9 cellular contexts compared by ENCODE assay signal in genomic region chr6:139846538-139847321, GRCh38.
DNase-seq lines count a peak whose midpoint lies in the region; ATAC-seq and TF ChIP-seq lines count a peak whose summit lies in the region.
"Had no signal": no experiment of that assay in that cellular context is flagged by ENCODE, and none has a peak within 500 bp of the region (broad histone marks: within the 10 kb centered on the region; RNA-seq: fewer than 3 reads in every experiment).

No MANE protein-coding gene starts in this region.

- no peak overlapping the region for H3K4me3 Mint-ChIP-seq in activated T-helper 17 cell treated with anti-CD3 and anti-CD28 coated beads, Interleukin-2, amount 50 U/mL, for 72 hours

- TF ChIP-seq CTCF in body of pancreas (IDR thresholded peaks at IDR 0.05) (no peak), mucosa of descending colon (IDR thresholded peaks at IDR 0.05) (no peak), BE2C (IDR thresholded peaks at IDR 0.05; ENCODE audit: low read depth, low read length) (no peak)

- H3K27me3 Mint-ChIP-seq in activated T-helper 17 cell treated with anti-CD3 and anti-CD28 coated beads, Interleukin-2, amount 50 U/mL, for 72 hours: peaks cover 2% of the 10 kb centered on the region

- no peaks in the 10 kb centered on the region for H3K36me3 Mint-ChIP-seq in activated T-helper 17 cell treated with anti-CD3 and anti-CD28 coated beads, Interleukin-2, amount 50 U/mL, for 72 hours (ENCODE audit: low read depth)

- TF ChIP-seq POLR2A in body of pancreas (IDR thresholded peaks at IDR 0.05): no peak

- no peaks in the 10 kb centered on the region for H3K4me1 Mint-ChIP-seq in activated T-helper 17 cell treated with anti-CD3 and anti-CD28 coated beads, Interleukin-2, amount 50 U/mL, for 72 hours

- ATAC-seq in GM19043 (IDR thresholded peaks at IDR 0.05; ENCODE audit: low read depth, unreplicated experiment) (peak; percentile 50), HG03432 (IDR thresholded peaks at IDR 0.05; ENCODE audit: unreplicated experiment) (peak; percentile 36), body of pancreas (peak; percentile 53), mucosa of descending colon (peak; percentile 83)
- no peak for ATAC-seq in activated T-helper 17 cell treated with anti-CD3 and anti-CD28 coated beads, Interleukin-2, amount 50 U/mL, for 72 hours (replicated peaks)

- peaks cover 2% of the 10 kb centered on the region for H3K4me1 ChIP-seq in body of pancreas
- H3K4me1 ChIP-seq in mucosa of descending colon (ENCODE audit: low read depth): peaks cover 10% of the 10 kb centered on the region
- no peaks in the 10 kb centered on the region for H3K4me1 ChIP-seq in BE2C

- 44 to 55% methylated on average over 7 of the region's 7 CpGs for WGBS in body of pancreas, 2 donors

- H3K4me3 ChIP-seq in body of pancreas (no peak overlapping the region), mucosa of descending colon (no peak overlapping the region), BE2C (ENCODE audit: low read depth, low read length) (no peak overlapping the region)

- peak in 2 of 4 donors; percentile 10 to 19 for DNase-seq in body of pancreas
- DNase-seq in mucosa of descending colon: peak in 2 of 3 donors; percentile 37 to 65
- no peak for DNase-seq in stimulated activated CD4-positive, alpha-beta T cell treated with anti-CD3 and anti-CD28 coated beads, Interleukin-1b, Interleukin-23, amount 100 ng/mL, for 48 hours
- DNase-seq in BE2C: no peak
- DNase-seq in NCI-H345 treated with DMSO at 0.1 percent for 48 hours (lab: John Stamatoyannopoulos, UW; ENCODE audit: unreplicated experiment): no peak
- DNase-seq: T-helper 2 cell had no signal

- H3K9me3 ChIP-seq in body of pancreas (no peaks in the 10 kb centered on the region), mucosa of descending colon (no peaks in the 10 kb centered on the region), BE2C (no peaks in the 10 kb centered on the region)

- H3K27ac Mint-ChIP-seq in activated T-helper 17 cell treated with anti-CD3 and anti-CD28 coated beads, Interleukin-2, amount 50 U/mL, for 72 hours: no peak overlapping the region

- no peaks in the 10 kb centered on the region for H3K9me3 Mint-ChIP-seq in activated T-helper 17 cell treated with anti-CD3 and anti-CD28 coated beads, Interleukin-2, amount 50 U/mL, for 72 hours

- H3K36me3 ChIP-seq in body of pancreas (replicated peaks in 1 of 2; ENCODE audit: insufficient read depth in 1 of 2, low read depth in 2 of 2): no peaks in the 10 kb centered on the region
- no peaks in the 10 kb centered on the region for H3K36me3 ChIP-seq in mucosa of descending colon (ENCODE audit: low read depth)
- H3K36me3 ChIP-seq in BE2C: no peaks in the 10 kb centered on the region

- intact Hi-C loops in body of pancreas (cut with DNase I): no loop called here
- intact Hi-C loops in mucosa of descending colon (cut with DNase I, micrococcal nuclease): no loop called here

- H3K27me3 ChIP-seq in body of pancreas (no peaks in the 10 kb centered on the region), BE2C (no peaks in the 10 kb centered on the region)

- peak overlapping the region in 1 of 4 donors; percentile 53 for H3K27ac ChIP-seq in body of pancreas

Comparison
In these comparisons a context has a peak if more than half of its experiments do, and no peak if none do; other contexts are left out.
1. DNase-seq: peak in mucosa of descending colon (2 of 3); none in stimulated activated CD4-positive, alpha-beta T cell treated with anti-CD3 and anti-CD28 coated beads, Interleukin-1b, Interleukin-23, amount 100 ng/mL, for 48 hours (single experiment), BE2C (single experiment) and NCI-H345 treated with DMSO at 0.1 percent for 48 hours (single experiment).